12 cellular contexts compared by ENCODE assay signal in the genomic region with DNA sequence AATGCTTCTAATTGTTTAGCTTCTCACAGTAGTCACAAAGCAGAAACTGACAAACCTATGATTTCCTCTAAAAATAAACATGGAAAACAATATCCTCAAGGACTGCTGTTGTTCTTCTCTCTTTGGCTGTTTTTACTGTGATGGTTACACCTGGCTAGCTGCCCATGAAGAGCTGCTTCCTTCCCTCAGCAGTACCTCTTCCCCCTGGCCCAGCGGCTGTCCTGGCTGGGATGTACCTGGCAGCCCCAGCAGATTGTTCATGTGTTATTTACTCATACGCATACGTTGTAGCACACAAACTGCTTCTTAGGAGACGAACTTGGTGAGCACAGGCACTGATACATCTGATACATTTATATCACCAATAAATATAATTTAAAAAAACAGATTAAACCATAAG. TPM values are rescaled to one million over a fixed set of nuclear protein-coding genes. Genes with fewer than 3 reads are reported as not detected.
DNase-seq lines count a peak whose midpoint lies in the region.
"Had no signal": no experiment of that assay in that cellular context is flagged by ENCODE, and none has a peak within 500 bp of the region (broad histone marks: within the 10 kb centered on the region; RNA-seq: fewer than 3 reads in every experiment).

No MANE protein-coding gene starts in this region.

- no peaks in the 10 kb centered on the region for H3K36me3 ChIP-seq in mesendoderm (ENCODE audit: control insufficient read depth, insufficient read depth, low read length)

- H3K9me3 Mint-ChIP-seq in activated naive CD8-positive, alpha-beta T cell (ENCODE audit: low read depth): no peaks in the 10 kb centered on the region
- no peaks in the 10 kb centered on the region for H3K9me3 Mint-ChIP-seq in activated naive CD8-positive, alpha-beta T cell treated with anti-CD3 and anti-CD28 coated beads for 36 hours
- H3K9me3 Mint-ChIP-seq: brain had no signal

- no peak overlapping the region for H2BK5ac ChIP-seq in mesendoderm (ENCODE audit: low read length)

- H2BK15ac ChIP-seq in mesendoderm (replicated peaks; ENCODE audit: low read depth): no peak overlapping the region

- no peak overlapping the region for H3K23ac ChIP-seq in mesendoderm (ENCODE audit: low read length)

- H3K4me1 ChIP-seq in mesendoderm (ENCODE audit: control insufficient read depth, low read depth, low read length): no peaks in the 10 kb centered on the region

- no peak overlapping the region for H3K4me3 ChIP-seq in mesendoderm (ENCODE audit: low read length)
- H3K4me3 ChIP-seq: upper lobe of left lung had no signal

- H3K9ac ChIP-seq in mesendoderm (ENCODE audit: low read length): no peak overlapping the region

- no CpG with 5 or more reads among the region's 4 CpGs for WGBS in mesendoderm (ENCODE audit: extremely low coverage, insufficient coverage, low lambda C conversion rate)

- no peak overlapping the region for H4K8ac ChIP-seq in mesendoderm (ENCODE audit: low read depth, low read length)

- peaks cover 16% of the 10 kb centered on the region for H3K4me1 Mint-ChIP-seq in activated naive CD8-positive, alpha-beta T cell (ENCODE audit: low read depth)
- peaks cover 7% of the 10 kb centered on the region for H3K4me1 Mint-ChIP-seq in activated naive CD8-positive, alpha-beta T cell treated with anti-CD3 and anti-CD28 coated beads for 36 hours
- H3K4me1 Mint-ChIP-seq: brain had no signal

- H2AK5ac ChIP-seq in mesendoderm (ENCODE audit: low read length): no peak overlapping the region

- H3K18ac ChIP-seq in mesendoderm (ENCODE audit: low read length): no peak overlapping the region

- H3K79me2 ChIP-seq in mesendoderm (ENCODE audit: control insufficient read depth, insufficient read depth, low read length): no peaks in the 10 kb centered on the region

- no peaks in the 10 kb centered on the region for H3K79me1 ChIP-seq in mesendoderm (ENCODE audit: low read length)

- no peak overlapping the region for H3K4me2 ChIP-seq in mesendoderm (ENCODE audit: low read length)

- no peaks in the 10 kb centered on the region for H3K27me3 ChIP-seq in mesendoderm (ENCODE audit: insufficient read depth, low read length, poor library complexity)
- H3K27me3 ChIP-seq: upper lobe of left lung had no signal

- peak overlapping the region; percentile 78 for H3K27ac Mint-ChIP-seq in activated naive CD8-positive, alpha-beta T cell
- H3K27ac Mint-ChIP-seq in activated naive CD8-positive, alpha-beta T cell treated with anti-CD3 and anti-CD28 coated beads for 36 hours: no peak overlapping the region

- H3K4me3 Mint-ChIP-seq in activated naive CD8-positive, alpha-beta T cell: no peak overlapping the region
- no peak overlapping the region for H3K4me3 Mint-ChIP-seq in activated naive CD8-positive, alpha-beta T cell treated with anti-CD3 and anti-CD28 coated beads for 36 hours
- H3K4me3 Mint-ChIP-seq: brain had no signal

- peaks cover 7% of the 10 kb centered on the region for H3K36me3 Mint-ChIP-seq in activated naive CD8-positive, alpha-beta T cell
- peaks cover 25% of the 10 kb centered on the region for H3K36me3 Mint-ChIP-seq in activated naive CD8-positive, alpha-beta T cell treated with anti-CD3 and anti-CD28 coated beads for 36 hours

- no peak overlapping the region for H2BK120ac ChIP-seq in mesendoderm (ENCODE audit: low read depth, low read length)

- no peaks in the 10 kb centered on the region for H3K27me3 Mint-ChIP-seq in activated naive CD8-positive, alpha-beta T cell
- H3K27me3 Mint-ChIP-seq in activated naive CD8-positive, alpha-beta T cell treated with anti-CD3 and anti-CD28 coated beads for 36 hours: no peaks in the 10 kb centered on the region
- H3K27me3 Mint-ChIP-seq: brain had no signal

- no peak overlapping the region for H3K56ac ChIP-seq in mesendoderm (ENCODE audit: low read length)

- H4K5ac ChIP-seq in mesendoderm (ENCODE audit: low read length): no peak overlapping the region

- no peak overlapping the region for H3K27ac ChIP-seq in mesendoderm (ENCODE audit: low read depth, low read length)
- H3K27ac ChIP-seq: RWPE1 had no signal

- DNase-seq in activated naive CD8-positive, alpha-beta T cell treated with anti-CD3 and anti-CD28 coated beads for 36 hours: no peak
- DNase-seq in NCI-H446 treated with DMSO at 0.1 percent for 48 hours (lab: John Stamatoyannopoulos, UW) (peak; percentile 41), dermis microvascular lymphatic vessel endothelial cell (ENCODE audit: low read depth in 2 of 2) (peak; percentile 54 to 62), mesendoderm (no peak), D341Med (ENCODE audit: low spot score) (no peak), iPS-NIHi7 (ENCODE audit: extremely low spot score) (no peak), SIG-M5 (lab: John Stamatoyannopoulos, UW) (no peak)
- DNase-seq: NCI-H1694, upper lobe of left lung had no signal

- no peak overlapping the region for H3K4ac ChIP-seq in mesendoderm (ENCODE audit: low read depth, low read length)

RNA-seq across cellular contexts. Expression of a gene that starts 27.4 kb away (rescaled TPM):
- total RNA-seq in activated naive CD8-positive, alpha-beta T cell treated with anti-CD3 and anti-CD28 coated beads for 36 hours: 10 to 100 TPM; 14.5 to 15.7 TPM
- total RNA-seq in dermis microvascular lymphatic vessel endothelial cell: 2.1 and 2.4 TPM in 2 replicates
- polyA plus RNA-seq in mesendoderm (2013, experiment 1 of 2): 2.0 TPM
- 2.2 TPM for polyA plus RNA-seq in mesendoderm (2013, experiment 2 of 2)

Comparison
In these comparisons a context has a peak if more than half of its experiments do, and no peak if none do; other contexts are left out.
1. DNase-seq: peak in NCI-H446 treated with DMSO at 0.1 percent for 48 hours (single experiment) and dermis microvascular lymphatic vessel endothelial cell (2 of 2); none in activated naive CD8-positive, alpha-beta T cell treated with anti-CD3 and anti-CD28 coated beads for 36 hours (single experiment), mesendoderm (single experiment), D341Med (single experiment), iPS-NIHi7 (single experiment) and SIG-M5 (single experiment).